Comparison of ENCODE assay signal across 14 cellular contexts in genomic region chrX:44306336-44306735, GRCh38. TPM values are rescaled to one million over a fixed set of nuclear protein-coding genes. Genes with fewer than 3 reads are reported as not detected.
DNase-seq lines count a peak whose midpoint lies in the region; TF ChIP-seq lines count a peak whose summit lies in the region.
"Had no signal": no experiment of that assay in that cellular context is flagged by ENCODE, and none has a peak within 500 bp of the region (broad histone marks: within the 10 kb centered on the region; RNA-seq: fewer than 3 reads in every experiment).

No MANE protein-coding gene starts in this region.

- POLR2A ChIA-PET in HEK293 (lab: Yijun Ruan, JAX), result no interaction called here

- dilution Hi-C loops in mammary epithelial cell (cut with HindIII; ENCODE audit: low sequenced_read_pairs), result no loop called here

- H3K27me3 Mint-ChIP-seq in activated naive CD8-positive, alpha-beta T cell treated with anti-CD3 and anti-CD28 coated beads for 36 hours, result no peaks in the 10 kb centered on the region
- H3K27me3 Mint-ChIP-seq in neural progenitor cell (ENCODE audit: insufficient read depth, low read depth), result peaks cover 7% of the 10 kb centered on the region
- H3K27me3 Mint-ChIP-seq: CD4-positive, CD25-positive, alpha-beta regulatory T cell had no signal

- H3K4me2 ChIP-seq in mammary epithelial cell (ENCODE audit: insufficient read depth, low read depth, low read length), result no peak overlapping the region
- H3K4me2 ChIP-seq in neural progenitor cell, result no peak overlapping the region

- H3K9ac ChIP-seq in mammary epithelial cell (ENCODE audit: insufficient read depth, low read length) (no peak overlapping the region), neural progenitor cell (no peak overlapping the region)
- H3K9ac ChIP-seq: parathyroid adenoma had no signal

- H4K20me1 ChIP-seq in mammary epithelial cell (ENCODE audit: insufficient read depth, low read length) (no peaks in the 10 kb centered on the region), neural progenitor cell (ENCODE audit: low read depth) (no peaks in the 10 kb centered on the region)

- peak; percentile 63 for DNase-seq in NCI-H2196 (lab: John Stamatoyannopoulos, UW; ENCODE audit: unreplicated experiment)
- peak; percentile 20 for DNase-seq in mammary epithelial cell
- peak; percentile 73 for DNase-seq in renal cortical epithelial cell (ENCODE audit: low read depth)
- no peak for DNase-seq in SKM-1 treated with dmso at 0.1 percent for 144 hours (lab: John Stamatoyannopoulos, UW; ENCODE audit: unreplicated experiment)
- DNase-seq in AML-193 (lab: John Stamatoyannopoulos, UW), result no peak
- DNase-seq in activated naive CD8-positive, alpha-beta T cell treated with anti-CD3 and anti-CD28 coated beads for 36 hours, result no peak
- DNase-seq in neural progenitor cell (ENCODE audit: low spot score), result no peak
- DNase-seq: anterior cingulate cortex; CD4-positive, CD25-positive, alpha-beta regulatory T cell; NCI-H2029; stimulated activated CD4-positive, alpha-beta T cell treated with anti-CD3 and anti-CD28 coated beads, Interleukin-1b, Interleukin-23, amount 100 ng/mL, for 48 hours; stimulated activated naive B cell treated with anti-CD40 and anti-IgM and Interleukin-4, amounts not matched to agents 10 μg/mL and 1 μg/mL and 100 μg/mL, for 72 hours had no signal

- peaks cover 6% of the 10 kb centered on the region for H3K27me3 ChIP-seq in mammary epithelial cell (ENCODE audit: insufficient read depth, low read length)
- no peaks in the 10 kb centered on the region for H3K27me3 ChIP-seq in neural progenitor cell

- in situ Hi-C loops in mammary epithelial cell (cut with MboI; ENCODE audit: low sequenced_read_pairs in 2 of 2), result no loop called here

- intact Hi-C loops in mammary epithelial cell (cut with micrococcal nuclease), result no loop called here

- no TSS peak for BruUV-seq in mammary epithelial cell (replicated peaks; lab: Mats Ljungman, UMichigan)

- peaks cover 3% of the 10 kb centered on the region for H3K4me1 Mint-ChIP-seq in activated naive CD8-positive, alpha-beta T cell treated with anti-CD3 and anti-CD28 coated beads for 36 hours
- peaks cover 9% of the 10 kb centered on the region for H3K4me1 Mint-ChIP-seq in neural progenitor cell
- H3K4me1 Mint-ChIP-seq: CD4-positive, CD25-positive, alpha-beta regulatory T cell; stimulated activated naive B cell treated with anti-CD40 and anti-IgM and Interleukin-4, amounts not matched to agents 10 μg/mL and 1 μg/mL and 100 μg/mL, for 72 hours had no signal

- H3K4me3 ChIP-seq in HEK293 (ENCODE audit: low read depth, low read length) (no peak overlapping the region), mammary epithelial cell (replicated peaks in 1 of 3; ENCODE audit: insufficient read depth in 1 of 3, low read depth in 2 of 3, low read length in 3 of 3) (no peak overlapping the region), neural progenitor cell (no peak overlapping the region)

- TF ChIP-seq CTCF in HEK293 (tag by site-specific recombination; IDR thresholded peaks at IDR 0.05) (no peak), mammary epithelial cell (conservative IDR thresholded peaks at IDR 0.05 in 1 of 2, IDR thresholded peaks at IDR 0.05 in 1 of 2; ENCODE audit: extremely low read depth in 1 of 2, insufficient read depth in 1 of 2, low read depth in 1 of 2, low read length in 2 of 2) (no peak), neural progenitor cell (IDR thresholded peaks at IDR 0.05) (no peak)

- H3K9me3 Mint-ChIP-seq in activated naive CD8-positive, alpha-beta T cell treated with anti-CD3 and anti-CD28 coated beads for 36 hours, result no peaks in the 10 kb centered on the region
- H3K9me3 Mint-ChIP-seq in neural progenitor cell, result peaks cover 2% of the 10 kb centered on the region
- H3K9me3 Mint-ChIP-seq: CD4-positive, CD25-positive, alpha-beta regulatory T cell; stimulated activated naive B cell treated with anti-CD40 and anti-IgM and Interleukin-4, amounts not matched to agents 10 μg/mL and 1 μg/mL and 100 μg/mL, for 72 hours had no signal

- H3K4me1 ChIP-seq in HEK293 (ENCODE audit: control insufficient read depth, insufficient read depth, low read length), result peaks cover 6% of the 10 kb centered on the region
- H3K4me1 ChIP-seq in mammary epithelial cell (ENCODE audit: insufficient read depth, low read length), result no peaks in the 10 kb centered on the region
- no peaks in the 10 kb centered on the region for H3K4me1 ChIP-seq in neural progenitor cell
- H3K4me1 ChIP-seq: parathyroid adenoma had no signal

- H2AFZ ChIP-seq in mammary epithelial cell (ENCODE audit: low read depth, low read length) (no peak overlapping the region), neural progenitor cell (replicated peaks) (no peak overlapping the region)
- H2AFZ ChIP-seq: parathyroid adenoma had no signal

- H3K79me2 ChIP-seq in mammary epithelial cell (ENCODE audit: insufficient read depth, low read length) (no peaks in the 10 kb centered on the region), neural progenitor cell (ENCODE audit: low read depth) (no peaks in the 10 kb centered on the region)
- H3K79me2 ChIP-seq: parathyroid adenoma had no signal

- H3K27ac ChIP-seq in HEK293 (ENCODE audit: extremely low read depth, low read depth, low read length) (peak overlapping the region; percentile 76), mammary epithelial cell (ENCODE audit: insufficient read depth, low read depth, low read length) (no peak overlapping the region), neural progenitor cell (no peak overlapping the region)
- H3K27ac ChIP-seq: parathyroid adenoma had no signal

- H3K27ac Mint-ChIP-seq in activated naive CD8-positive, alpha-beta T cell treated with anti-CD3 and anti-CD28 coated beads for 36 hours, result no peak overlapping the region
- no peak overlapping the region for H3K27ac Mint-ChIP-seq in neural progenitor cell
- H3K27ac Mint-ChIP-seq: CD4-positive, CD25-positive, alpha-beta regulatory T cell; stimulated activated naive B cell treated with anti-CD40 and anti-IgM and Interleukin-4, amounts not matched to agents 10 μg/mL and 1 μg/mL and 100 μg/mL, for 72 hours had no signal

- no peaks in the 10 kb centered on the region for H3K36me3 Mint-ChIP-seq in activated naive CD8-positive, alpha-beta T cell treated with anti-CD3 and anti-CD28 coated beads for 36 hours
- H3K36me3 Mint-ChIP-seq in neural progenitor cell, result no peaks in the 10 kb centered on the region
- H3K36me3 Mint-ChIP-seq: stimulated activated naive B cell treated with anti-CD40 and anti-IgM and Interleukin-4, amounts not matched to agents 10 μg/mL and 1 μg/mL and 100 μg/mL, for 72 hours had no signal

- no peaks in the 10 kb centered on the region for H3K36me3 ChIP-seq in HEK293 (ENCODE audit: control insufficient read depth in 2 of 2, insufficient read depth in 1 of 2, low read length in 2 of 2)
- no peaks in the 10 kb centered on the region for H3K36me3 ChIP-seq in mammary epithelial cell (ENCODE audit: insufficient read depth, low read length)
- H3K36me3 ChIP-seq in neural progenitor cell, result no peaks in the 10 kb centered on the region

- CTCF ChIA-PET in HEK293 (lab: Yijun Ruan, JAX), result interaction anchor here (0.7 kb wide), 1 partner anchor 317 kb away, joined by 3 read pairs; no protein-coding TSS in a partner anchor
- CTCF ChIA-PET in mammary epithelial cell (lab: Charles Lee; ENCODE audit: low non-redundant PET), result no interaction called here

- 40% methylated on average over 5 of the region's 5 CpGs for WGBS in mammary epithelial cell (ENCODE audit: low coverage, missing lambda C conversion rate)

- H3K9me3 ChIP-seq in HEK293 (ENCODE audit: control insufficient read depth, insufficient read depth, low read depth, low read length), result no peaks in the 10 kb centered on the region
- H3K9me3 ChIP-seq in mammary epithelial cell (replicated peaks; ENCODE audit: insufficient read depth, low read length), result no peaks in the 10 kb centered on the region
- no peaks in the 10 kb centered on the region for H3K9me3 ChIP-seq in neural progenitor cell (ENCODE audit: low read depth)

- no peak overlapping the region for H3K4me3 Mint-ChIP-seq in activated naive CD8-positive, alpha-beta T cell treated with anti-CD3 and anti-CD28 coated beads for 36 hours
- H3K4me3 Mint-ChIP-seq in neural progenitor cell, result no peak overlapping the region
- H3K4me3 Mint-ChIP-seq: CD4-positive, CD25-positive, alpha-beta regulatory T cell; stimulated activated naive B cell treated with anti-CD40 and anti-IgM and Interleukin-4, amounts not matched to agents 10 μg/mL and 1 μg/mL and 100 μg/mL, for 72 hours had no signal

- no peaks in the 10 kb centered on the region for H3F3A ChIP-seq in neural progenitor cell (ENCODE audit: low read depth)

TF ChIP-seq in HEK293, 187 proteins besides CTCF, POLR2A, EP300 and RAD21 (continues in another document):
- TF ChIP-seq ZBTB44 (tag by site-specific recombination; IDR thresholded peaks at IDR 0.05), result peak; percentile 86
- peak; percentile 15 for TF ChIP-seq SETDB1 (IDR thresholded peaks at IDR 0.05; ENCODE audit: insufficient read length, low read length)
- TF ChIP-seq ZNF561 (tag by site-specific recombination; IDR thresholded peaks at IDR 0.05; ENCODE audit: borderline replicate concordance), result 0 out of 2 replicates have a peak, but pooled peaks have one; percentile 23
- no peak for TF ChIP-seq ZNF785 (tag by site-specific recombination; IDR thresholded peaks at IDR 0.05)
- peak; percentile 34; the same call in 1 of the 2 replicates for TF ChIP-seq ZBTB20 (tag by site-specific recombination; IDR thresholded peaks at IDR 0.05)
- TF ChIP-seq GLIS1 (tag by site-specific recombination; IDR thresholded peaks at IDR 0.05), result peak; percentile 14; the same call in 1 of the 2 replicates
- TF ChIP-seq ZNF626 (tag by site-specific recombination; IDR thresholded peaks at IDR 0.05), result no peak
- no peak for TF ChIP-seq ZNF426 (tag by site-specific recombination; IDR thresholded peaks at IDR 0.05)

RNA-seq across cellular contexts. Expression of gene EFHC2, which starts 37.1 kb away (rescaled TPM):
- total RNA-seq in mammary epithelial cell (1 to 10 TPM in 1 of 2 donors, not detected in 1; 2.2 TPM), renal cortical epithelial cell (0.17 and 3.2 TPM in 2 replicates), neural progenitor cell (ENCODE audit: low replicate concordance) (1.7 and 3.2 TPM in 2 replicates)
- 0.18 TPM for polyA plus RNA-seq in mammary epithelial cell
- polyA minus RNA-seq in mammary epithelial cell, result not detected
- total RNA-seq in activated naive CD8-positive, alpha-beta T cell treated with anti-CD3 and anti-CD28 coated beads for 36 hours, result under 1 TPM; 0.25 to 0.34 TPM

Comparison
In these comparisons a context has a peak if more than half of its experiments do, and no peak if none do; other contexts are left out.
1. DNase-seq: peak in NCI-H2196 (single experiment), mammary epithelial cell (single experiment) and renal cortical epithelial cell (single experiment); none in SKM-1 treated with dmso at 0.1 percent for 144 hours (single experiment), AML-193 (0 of 2), activated naive CD8-positive, alpha-beta T cell treated with anti-CD3 and anti-CD28 coated beads for 36 hours (single experiment) and neural progenitor cell (single experiment).